ENCODE assay signal across 1 cellular context in the genomic region with DNA sequence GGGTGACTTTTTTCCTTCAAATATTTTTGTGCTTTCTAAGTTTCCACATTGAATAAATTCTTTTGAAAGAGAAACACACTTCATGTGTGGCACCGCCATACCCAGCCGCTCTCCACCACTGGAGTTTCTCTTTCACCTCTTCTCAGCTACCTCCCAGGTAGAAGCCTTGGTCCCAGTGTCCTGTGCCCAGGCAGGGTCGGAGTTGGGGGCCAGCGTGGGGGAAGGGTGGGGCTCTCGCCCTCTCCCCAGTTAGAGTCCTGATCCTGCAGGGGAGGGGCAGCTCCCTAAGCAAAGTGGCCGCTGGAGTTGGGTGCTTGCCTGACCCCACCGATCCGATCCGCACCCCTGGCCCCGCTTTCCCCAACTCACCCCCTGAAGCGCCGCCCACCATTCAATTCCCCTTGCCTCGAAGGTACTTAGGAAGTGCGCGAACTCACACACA.
A peak's percentile ranks its signal among the peaks of the same experiment; 100 is the strongest.
TF ChIP-seq lines count a peak whose summit lies in the region.

No MANE protein-coding gene starts in this region.

TF ChIP-seq in HEK293, 187 proteins besides CTCF, POLR2A, EP300 and RAD21 (continued from another document):
- TF ChIP-seq, protein P1, sequence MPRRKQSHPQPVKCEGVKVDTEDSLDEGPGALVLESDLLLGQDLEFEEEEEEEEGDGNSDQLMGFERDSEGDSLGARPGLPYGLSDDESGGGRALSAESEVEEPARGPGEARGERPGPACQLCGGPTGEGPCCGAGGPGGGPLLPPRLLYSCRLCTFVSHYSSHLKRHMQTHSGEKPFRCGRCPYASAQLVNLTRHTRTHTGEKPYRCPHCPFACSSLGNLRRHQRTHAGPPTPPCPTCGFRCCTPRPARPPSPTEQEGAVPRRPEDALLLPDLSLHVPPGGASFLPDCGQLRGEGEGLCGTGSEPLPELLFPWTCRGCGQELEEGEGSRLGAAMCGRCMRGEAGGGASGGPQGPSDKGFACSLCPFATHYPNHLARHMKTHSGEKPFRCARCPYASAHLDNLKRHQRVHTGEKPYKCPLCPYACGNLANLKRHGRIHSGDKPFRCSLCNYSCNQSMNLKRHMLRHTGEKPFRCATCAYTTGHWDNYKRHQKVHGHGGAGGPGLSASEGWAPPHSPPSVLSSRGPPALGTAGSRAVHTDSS (tag by site-specific recombination; IDR thresholded peaks at IDR 0.05), result no peak
- TF ChIP-seq ZNF175 (tag by site-specific recombination; IDR thresholded peaks at IDR 0.05) (no peak), ZBTB1 (tag by site-specific recombination; IDR thresholded peaks at IDR 0.05) (0 out of 2 replicates have a peak, but pooled peaks have one; percentile 5), MEIS1 (CRISPR knock-in tag; IDR thresholded peaks at IDR 0.05; ENCODE audit: borderline replicate concordance) (no peak), ZNF623 (tag by site-specific recombination; IDR thresholded peaks at IDR 0.05) (no peak), BCL11A (tag by site-specific recombination; IDR thresholded peaks at IDR 0.05; ENCODE audit: low read depth) (peak; percentile 22; the same call in 1 of the 2 replicates), KLF7 (tag by site-specific recombination; IDR thresholded peaks at IDR 0.05; ENCODE audit: borderline replicate concordance) (peak; percentile 81; the same call in 1 of the 2 replicates), GLI4 (tag by site-specific recombination; IDR thresholded peaks at IDR 0.05) (0 out of 2 replicates have a peak, but pooled peaks have one; percentile 66), ZNF133 (tag by site-specific recombination; IDR thresholded peaks at IDR 0.05) (no peak), ZBTB7A (tag by site-specific recombination; IDR thresholded peaks at IDR 0.05; ENCODE audit: low read depth) (no peak), GLI2 (tag by site-specific recombination; IDR thresholded peaks at IDR 0.05; ENCODE audit: borderline replicate concordance, low read depth) (no peak), ZNF621 (tag by site-specific recombination; IDR thresholded peaks at IDR 0.05) (no peak)
- TF ChIP-seq, protein P2, sequence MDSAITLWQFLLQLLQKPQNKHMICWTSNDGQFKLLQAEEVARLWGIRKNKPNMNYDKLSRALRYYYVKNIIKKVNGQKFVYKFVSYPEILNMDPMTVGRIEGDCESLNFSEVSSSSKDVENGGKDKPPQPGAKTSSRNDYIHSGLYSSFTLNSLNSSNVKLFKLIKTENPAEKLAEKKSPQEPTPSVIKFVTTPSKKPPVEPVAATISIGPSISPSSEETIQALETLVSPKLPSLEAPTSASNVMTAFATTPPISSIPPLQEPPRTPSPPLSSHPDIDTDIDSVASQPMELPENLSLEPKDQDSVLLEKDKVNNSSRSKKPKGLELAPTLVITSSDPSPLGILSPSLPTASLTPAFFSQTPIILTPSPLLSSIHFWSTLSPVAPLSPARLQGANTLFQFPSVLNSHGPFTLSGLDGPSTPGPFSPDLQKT (IDR thresholded peaks at IDR 0.05; ENCODE audit: borderline replicate concordance, low read depth, low read length), result no peak
- TF ChIP-seq, protein P3, sequence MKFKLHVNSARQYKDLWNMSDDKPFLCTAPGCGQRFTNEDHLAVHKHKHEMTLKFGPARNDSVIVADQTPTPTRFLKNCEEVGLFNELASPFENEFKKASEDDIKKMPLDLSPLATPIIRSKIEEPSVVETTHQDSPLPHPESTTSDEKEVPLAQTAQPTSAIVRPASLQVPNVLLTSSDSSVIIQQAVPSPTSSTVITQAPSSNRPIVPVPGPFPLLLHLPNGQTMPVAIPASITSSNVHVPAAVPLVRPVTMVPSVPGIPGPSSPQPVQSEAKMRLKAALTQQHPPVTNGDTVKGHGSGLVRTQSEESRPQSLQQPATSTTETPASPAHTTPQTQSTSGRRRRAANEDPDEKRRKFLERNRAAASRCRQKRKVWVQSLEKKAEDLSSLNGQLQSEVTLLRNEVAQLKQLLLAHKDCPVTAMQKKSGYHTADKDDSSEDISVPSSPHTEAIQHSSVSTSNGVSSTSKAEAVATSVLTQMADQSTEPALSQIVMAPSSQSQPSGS (tag by site-specific recombination; IDR thresholded peaks at IDR 0.05; ENCODE audit: low read depth), result no peak
